ENCODE assay signal across 8 cellular contexts in the genomic region with DNA sequence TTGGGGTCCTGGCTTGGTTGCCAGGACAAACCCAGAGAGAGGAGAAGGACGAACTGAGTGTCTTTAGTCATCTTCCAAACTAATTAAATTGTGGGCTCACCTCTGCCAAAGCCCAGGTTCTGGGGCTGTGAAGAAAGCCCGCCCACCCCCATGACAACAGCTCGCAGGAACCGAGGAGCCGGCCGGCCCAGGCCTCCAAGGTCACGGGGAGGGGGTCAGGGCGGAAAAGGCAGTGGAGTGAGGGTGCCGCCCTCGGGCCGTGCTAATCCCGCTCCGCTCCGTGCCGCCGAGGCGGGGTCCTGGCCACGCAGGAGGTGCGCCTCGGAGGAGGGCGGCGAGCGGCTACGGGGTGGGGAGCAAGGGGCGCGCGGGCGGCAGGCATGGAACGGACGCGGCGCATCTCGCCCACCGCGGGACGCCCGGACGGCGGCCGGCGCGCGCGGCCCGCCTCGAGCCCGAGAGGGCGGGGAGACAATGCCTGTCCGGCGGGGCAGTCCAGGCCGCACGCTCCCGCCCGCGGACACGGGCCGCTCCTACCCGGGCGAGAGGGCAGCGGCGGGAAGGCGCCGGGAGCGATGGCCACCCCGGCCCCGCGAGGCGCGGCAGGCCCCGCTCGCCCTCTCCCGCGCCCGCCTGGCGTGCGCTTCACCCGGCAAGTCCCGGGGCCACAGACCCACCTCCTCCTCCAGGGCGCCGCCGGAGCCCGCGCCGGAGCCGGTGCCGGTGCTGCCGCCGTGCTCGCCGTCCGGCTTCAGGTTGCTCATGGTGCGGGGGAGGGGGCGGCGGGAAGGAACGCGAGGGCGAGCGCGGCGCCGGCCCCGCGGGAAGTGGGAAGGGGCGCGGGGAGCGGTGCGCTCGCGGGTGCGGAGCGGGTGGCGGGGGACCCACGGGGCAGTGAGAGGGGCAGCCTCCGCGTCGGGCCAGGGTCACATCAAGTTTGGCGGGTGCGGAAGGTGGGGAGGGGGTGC. TPM values are rescaled to one million over a fixed set of nuclear protein-coding genes. Genes with fewer than 3 reads are reported as not detected.
DNase-seq lines count a peak whose midpoint lies in the region; ATAC-seq, FAIRE-seq and TF ChIP-seq lines count a peak whose summit lies in the region.

No MANE protein-coding gene starts in this region.

- no peaks in the 10 kb centered on the region for H3K9me3 Mint-ChIP-seq in CD4-positive, alpha-beta T cell
- H3K9me3 Mint-ChIP-seq in MCF 10A (ENCODE audit: unreplicated experiment) = no peaks in the 10 kb centered on the region

- peak overlapping the region; percentile 67 for H2BK15ac ChIP-seq in mesendoderm (replicated peaks; ENCODE audit: low read depth)

- CTCF ChIA-PET in CD4-positive, alpha-beta T cell (lab: Charles Lee) = no interaction called here
- CTCF ChIA-PET in MCF 10A (lab: Yijun Ruan, JAX) = no interaction called here

- H3K9me3 ChIP-seq in CD4-positive, alpha-beta T cell (ENCODE audit: control insufficient read depth, low read length) = no peaks in the 10 kb centered on the region
- H3K9me3 ChIP-seq in Karpas-422 (ENCODE audit: low read length) = no peaks in the 10 kb centered on the region

- H3K27ac ChIP-seq in CD4-positive, alpha-beta T cell (ENCODE audit: low read depth, low read length) = no peak overlapping the region
- H3K27ac ChIP-seq in mesendoderm (ENCODE audit: low read depth, low read length) (peak overlapping the region; percentile 97), Karpas-422 (ENCODE audit: low read length) (no peak overlapping the region)

- H3K4me2 ChIP-seq in mesendoderm (ENCODE audit: low read length) = peak overlapping the region; percentile 96
- no peak overlapping the region for H3K4me2 ChIP-seq in Karpas-422 (ENCODE audit: low read depth, low read length, poor library complexity, severe bottlenecking)

- peak overlapping the region; percentile 70 for H3K4me3 Mint-ChIP-seq in CD4-positive, alpha-beta T cell
- H3K4me3 Mint-ChIP-seq in MCF 10A (ENCODE audit: unreplicated experiment) = peak overlapping the region; percentile 70

- H3K4me1 ChIP-seq in mesendoderm (ENCODE audit: control insufficient read depth, low read depth, low read length) = peaks cover 21% of the 10 kb centered on the region
- H3K4me1 ChIP-seq in Karpas-422 (ENCODE audit: low read length) = no peaks in the 10 kb centered on the region

- H3K9ac ChIP-seq in mesendoderm (ENCODE audit: low read length) (peak overlapping the region; percentile 98), Karpas-422 (ENCODE audit: low read length) (no peak overlapping the region)

- H3K36me3 Mint-ChIP-seq in CD4-positive, alpha-beta T cell (ENCODE audit: low read depth) = no peaks in the 10 kb centered on the region
- H3K36me3 Mint-ChIP-seq in MCF 10A (ENCODE audit: insufficient read depth, unreplicated experiment) = no peaks in the 10 kb centered on the region

- no peaks in the 10 kb centered on the region for H4K20me1 ChIP-seq in Karpas-422 (ENCODE audit: insufficient read depth, low read depth, low read length)

- H2AK5ac ChIP-seq in mesendoderm (ENCODE audit: low read length) = peak overlapping the region; percentile 81

- H2AFZ ChIP-seq in Karpas-422 (ENCODE audit: low read length) = no peak overlapping the region

- peak overlapping the region; percentile 97 for H2BK5ac ChIP-seq in mesendoderm (ENCODE audit: low read length)

- FAIRE-seq in urothelium cell line (lab: Jason Lieb, UNC) (peak; percentile 76), GM19239 (lab: Jason Lieb, UNC) (no peak)

- H3K18ac ChIP-seq in mesendoderm (ENCODE audit: low read length) = peak overlapping the region; percentile 99

- H3K36me3 ChIP-seq in mesendoderm (ENCODE audit: control insufficient read depth, insufficient read depth, low read length) = no peaks in the 10 kb centered on the region
- no peaks in the 10 kb centered on the region for H3K36me3 ChIP-seq in Karpas-422 (ENCODE audit: insufficient read depth, low read length)

- peak overlapping the region; percentile 86 for H3K4ac ChIP-seq in mesendoderm (ENCODE audit: low read depth, low read length)

- ATAC-seq in CD4-positive, alpha-beta T cell (ENCODE audit: poor library complexity) = no peak
- ATAC-seq in GM19328 (IDR thresholded peaks at IDR 0.05; ENCODE audit: unreplicated experiment) = no peak

- H3K23ac ChIP-seq in mesendoderm (ENCODE audit: low read length) = peak overlapping the region; percentile 100

- peak in 1 of 10 experiments; percentile 4 for DNase-seq in CD4-positive, alpha-beta T cell
- DNase-seq in HuH-7.5 (ENCODE audit: low spot score) (peak; percentile 33), MCF 10A (ENCODE audit: unreplicated experiment) (no peak), mesendoderm (peak; percentile 44), urothelium cell line (ENCODE audit: low spot score) (peak; percentile 56), GM19239 (ENCODE audit: insufficient read length, low spot score) (no peak), Karpas-422 (no peak)

- no peak overlapping the region for H4K5ac ChIP-seq in mesendoderm (ENCODE audit: low read length)

- H3K4me1 Mint-ChIP-seq in CD4-positive, alpha-beta T cell (ENCODE audit: low read depth) = no peaks in the 10 kb centered on the region
- H3K4me1 Mint-ChIP-seq in MCF 10A (ENCODE audit: insufficient read depth, unreplicated experiment) = no peaks in the 10 kb centered on the region

- H3K4me3 ChIP-seq in mesendoderm (ENCODE audit: low read length) (peak overlapping the region; percentile 83), Karpas-422 (ENCODE audit: low read length) (no peak overlapping the region)

- H3K27me3 Mint-ChIP-seq in CD4-positive, alpha-beta T cell = peaks cover 63% of the 10 kb centered on the region
- H3K27me3 Mint-ChIP-seq in MCF 10A (ENCODE audit: insufficient read depth, unreplicated experiment) = peaks cover 11% of the 10 kb centered on the region

- H3K79me2 ChIP-seq in mesendoderm (ENCODE audit: control insufficient read depth, insufficient read depth, low read length) (peaks cover 62% of the 10 kb centered on the region), Karpas-422 (ENCODE audit: low read length) (no peaks in the 10 kb centered on the region)

- peak overlapping the region; percentile 59 for H4K8ac ChIP-seq in mesendoderm (ENCODE audit: low read depth, low read length)

- BruUV-seq in MCF 10A (replicated peaks; lab: Mats Ljungman, UMichigan) = no TSS peak

- POLR2A ChIA-PET in CD4-positive, alpha-beta T cell (lab: Charles Lee) = no interaction called here
- POLR2A ChIA-PET in MCF 10A (lab: Yijun Ruan, JAX) = no interaction called here

- intact Hi-C loops in CD4-positive, alpha-beta T cell (cut with DNase I, micrococcal nuclease) = no loop called here
- intact Hi-C loops in MCF 10A (cut with micrococcal nuclease) = no loop called here

- peaks cover 26% of the 10 kb centered on the region for H3K27me3 ChIP-seq in CD4-positive, alpha-beta T cell (ENCODE audit: control insufficient read depth, insufficient read depth, low read length)
- H3K27me3 ChIP-seq in mesendoderm (ENCODE audit: insufficient read depth, low read length, poor library complexity) = no peaks in the 10 kb centered on the region
- H3K27me3 ChIP-seq in Karpas-422 (ENCODE audit: low read length) = no peaks in the 10 kb centered on the region

- WGBS in mesendoderm (ENCODE audit: extremely low coverage, insufficient coverage, low lambda C conversion rate) = no CpG with 5 or more reads among the region's 118 CpGs

- no peak overlapping the region for H3K27ac Mint-ChIP-seq in CD4-positive, alpha-beta T cell
- no peak overlapping the region for H3K27ac Mint-ChIP-seq in MCF 10A (ENCODE audit: low read depth, unreplicated experiment)

- H3K9me2 ChIP-seq in Karpas-422 (replicated peaks; ENCODE audit: insufficient read depth, low read length) = no peaks in the 10 kb centered on the region

- H3K79me1 ChIP-seq in mesendoderm (ENCODE audit: low read length) = peaks cover 2% of the 10 kb centered on the region

- H3K56ac ChIP-seq in mesendoderm (ENCODE audit: low read length) = peak overlapping the region; percentile 99

- peak overlapping the region; percentile 96 for H2BK120ac ChIP-seq in mesendoderm (ENCODE audit: low read depth, low read length)

- TF ChIP-seq CTCF in CD4-positive, alpha-beta T cell (IDR thresholded peaks at IDR 0.05) = no peak
- no peak for TF ChIP-seq CTCF in MCF 10A (IDR thresholded peaks at IDR 0.05; ENCODE audit: unreplicated experiment)

RNA-seq across cellular contexts. Expression of gene RBPMS2, which starts 0.5 kb away (rescaled TPM):
- total RNA-seq in CD4-positive, alpha-beta T cell = not detected
- total RNA-seq in MCF 10A (2022) = 0.16 and 0.17 TPM in 2 replicates
- polyA plus RNA-seq in mesendoderm (2013, experiment 1 of 2) = 252 TPM
- polyA plus RNA-seq in mesendoderm (2013, experiment 2 of 2) = 256 TPM
- not detected in 2 replicates for total RNA-seq in Karpas-422 (2014; rRNA removed; shearing (Covaris generic); ENCODE audit: low replicate concordance)

RNA-seq across cellular contexts. Expression of gene PIF1, which starts 50.6 kb away (rescaled TPM):
- total RNA-seq in CD4-positive, alpha-beta T cell = under 1 TPM; 0.22 to 0.27 TPM
- 8.1 and 13.4 TPM in 2 replicates for total RNA-seq in MCF 10A (2022)
- polyA plus RNA-seq in mesendoderm (2013, experiment 1 of 2) = 35.6 TPM
- polyA plus RNA-seq in mesendoderm (2013, experiment 2 of 2) = 34.6 TPM
- total RNA-seq in Karpas-422 (2014; rRNA removed; shearing (Covaris generic); ENCODE audit: low replicate concordance) = 18.6 and 60.0 TPM in 2 replicates

Comparison
In these comparisons a context has a peak if more than half of its experiments do, and no peak if none do; other contexts are left out.
1. DNase-seq: peak in HuH-7.5 (single experiment), mesendoderm (single experiment) and urothelium cell line (single experiment); none in MCF 10A (single experiment), GM19239 (single experiment) and Karpas-422 (single experiment).